ENCODE assay signal across 27 cellular contexts in the genomic region with DNA sequence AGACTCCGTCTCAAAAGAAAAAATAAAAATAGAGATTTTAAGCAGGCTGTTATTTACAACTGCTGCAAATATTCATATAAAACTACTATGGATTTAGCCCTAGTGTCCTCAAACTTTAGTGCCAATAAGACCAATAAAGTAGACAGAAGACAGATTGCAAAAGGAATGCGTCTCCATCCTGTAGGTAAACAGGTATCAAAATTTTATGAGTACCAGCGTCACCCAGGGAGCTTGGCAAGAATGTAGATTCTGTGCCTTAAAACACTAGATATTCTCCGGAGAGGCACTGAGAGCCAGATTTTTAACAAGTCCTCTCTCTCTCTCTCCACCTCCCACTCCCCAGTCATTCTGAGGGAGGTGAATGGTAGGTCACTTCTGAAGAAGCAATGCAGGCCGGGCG. TPM values are rescaled to one million over a fixed set of nuclear protein-coding genes. Genes with fewer than 3 reads are reported as not detected.
DNase-seq lines count a peak whose midpoint lies in the region; ATAC-seq, FAIRE-seq and TF ChIP-seq lines count a peak whose summit lies in the region.
"Had no signal": no experiment of that assay in that cellular context is flagged by ENCODE, and none has a peak within 500 bp of the region (broad histone marks: within the 10 kb centered on the region; RNA-seq: fewer than 3 reads in every experiment).

No MANE protein-coding gene starts in this region.

- POLR2A ChIA-PET in PC-3 (lab: Charles Lee; ENCODE audit: unreplicated experiment), result no interaction called here
- POLR2A ChIA-PET in activated CD4-positive, alpha-beta T cell treated with anti-CD3 and anti-CD28 coated beads for 36 hours (lab: Charles Lee), result no interaction called here

- peaks cover under 1% of the 10 kb centered on the region; the same call in 1 of the 2 replicates for H3K4me1 ChIP-seq in PC-3 (ENCODE audit: insufficient read depth, low read length)

- no peaks in the 10 kb centered on the region for H3K9me3 ChIP-seq in PC-3 (ENCODE audit: low read length)
- H3K9me3 ChIP-seq: BE2C, BLaER1 had no signal

- BruUV-seq in PC-3 (replicated peaks; lab: Mats Ljungman, UMichigan), result no TSS peak

- intact Hi-C loops in PC-3 (cut with micrococcal nuclease), result no loop called here
- intact Hi-C loops in activated CD4-positive, alpha-beta T cell treated with anti-CD3 and anti-CD28 coated beads for 36 hours (cut with DNase I, micrococcal nuclease), result no loop called here

- TF ChIP-seq CTCF in LNCaP clone FGC (IDR thresholded peaks at IDR 0.05; ENCODE audit: control insufficient read depth, extremely low read depth, insufficient read depth) (no peak), PC-3 (conservative IDR thresholded peaks at IDR 0.05; ENCODE audit: low read depth, low read length) (no peak), mesothelial cell of epicardium (IDR thresholded peaks at IDR 0.05; ENCODE audit: unreplicated experiment) (no peak)

- peak; percentile 57 for ATAC-seq in PC-3
- ATAC-seq in activated CD4-positive, alpha-beta T cell treated with anti-CD3 and anti-CD28 coated beads for 36 hours, result no peak
- ATAC-seq: GM12878 had no signal

- no peaks in the 10 kb centered on the region for H3K36me3 ChIP-seq in PC-3 (ENCODE audit: low read depth, low read length)
- H3K36me3 ChIP-seq: BE2C had no signal

- H3K27ac Mint-ChIP-seq in mesothelial cell of epicardium, result peak overlapping the region; percentile 9
- H3K27ac Mint-ChIP-seq in activated CD4-positive, alpha-beta T cell treated with anti-CD3 and anti-CD28 coated beads for 36 hours, result no peak overlapping the region

- peaks cover 6% of the 10 kb centered on the region; the same call in 1 of the 2 replicates for H4K20me1 ChIP-seq in PC-3 (ENCODE audit: low read length)

- H3K9me3 Mint-ChIP-seq in mesothelial cell of epicardium, result no peaks in the 10 kb centered on the region
- H3K9me3 Mint-ChIP-seq in activated CD4-positive, alpha-beta T cell treated with anti-CD3 and anti-CD28 coated beads for 36 hours (ENCODE audit: low read depth), result no peaks in the 10 kb centered on the region
- H3K9me3 Mint-ChIP-seq: CD14-positive monocyte; CD4-positive, alpha-beta memory T cell; CD4-positive, CD25-positive, alpha-beta regulatory T cell; CD8-positive, alpha-beta memory T cell had no signal

- DNase-seq in LNCaP clone FGC (ENCODE audit: low read depth) (peak; percentile 92), PC-3 (peak; percentile 53), mesothelial cell of epicardium (ENCODE audit: low spot score in 2 of 2, unreplicated experiment in 2 of 2) (no peak), dermis blood vessel endothelial cell (no peak), RCC 7860 (ENCODE audit: low spot score) (no peak)
- DNase-seq in activated CD4-positive, alpha-beta T cell treated with anti-CD3 and anti-CD28 coated beads for 36 hours, result no peak
- DNase-seq: 8988T; ACHN; BE2C; C1 segment of cervical spinal cord; CD4-positive, alpha-beta memory T cell; CD4-positive, CD25-positive, alpha-beta regulatory T cell; CD8-positive, alpha-beta memory T cell; COR-L47; DMS 273 treated with DMSO at 0.1 percent for 48 hours; DMS153; DMS53; DMS79; DND-41; EL; GDM1 had no signal

- no peak overlapping the region for H3K27ac ChIP-seq in PC-3 (ENCODE audit: low read length)
- H3K27ac ChIP-seq: BLaER1 had no signal

- CTCF ChIA-PET in PC-3 (lab: Charles Lee), result no interaction called here
- CTCF ChIA-PET in activated CD4-positive, alpha-beta T cell treated with anti-CD3 and anti-CD28 coated beads for 36 hours (lab: Charles Lee), result interaction anchor here (1.4 kb wide), 1 partner anchor 17 kb away, joined by 4 read pairs; no protein-coding TSS in a partner anchor

- H3K4me3 Mint-ChIP-seq in mesothelial cell of epicardium, result no peak overlapping the region
- no peak overlapping the region for H3K4me3 Mint-ChIP-seq in activated CD4-positive, alpha-beta T cell treated with anti-CD3 and anti-CD28 coated beads for 36 hours
- H3K4me3 Mint-ChIP-seq: CD14-positive monocyte; CD4-positive, alpha-beta memory T cell; CD4-positive, CD25-positive, alpha-beta regulatory T cell; CD8-positive, alpha-beta memory T cell had no signal

- H3K27me3 Mint-ChIP-seq in mesothelial cell of epicardium (ENCODE audit: low read depth), result no peaks in the 10 kb centered on the region
- no peaks in the 10 kb centered on the region for H3K27me3 Mint-ChIP-seq in activated CD4-positive, alpha-beta T cell treated with anti-CD3 and anti-CD28 coated beads for 36 hours
- H3K27me3 Mint-ChIP-seq: CD4-positive, alpha-beta memory T cell; CD4-positive, CD25-positive, alpha-beta regulatory T cell; CD8-positive, alpha-beta memory T cell had no signal

- H3K4me3 ChIP-seq in LNCaP clone FGC (ENCODE audit: low read depth, low read length), result no peak overlapping the region
- no peak overlapping the region for H3K4me3 ChIP-seq in PC-3 (ENCODE audit: low read length)
- H3K4me3 ChIP-seq: BLaER1, GM12878 had no signal

- H3K36me3 Mint-ChIP-seq in mesothelial cell of epicardium, result no peaks in the 10 kb centered on the region
- H3K36me3 Mint-ChIP-seq in activated CD4-positive, alpha-beta T cell treated with anti-CD3 and anti-CD28 coated beads for 36 hours (ENCODE audit: low read depth), result peaks cover 4% of the 10 kb centered on the region
- H3K36me3 Mint-ChIP-seq: CD14-positive monocyte; CD4-positive, alpha-beta memory T cell had no signal

- no peak overlapping the region for H3K4me2 ChIP-seq in PC-3 (ENCODE audit: low read length)
- H3K4me2 ChIP-seq: BLaER1 had no signal

- H2AFZ ChIP-seq in PC-3 (ENCODE audit: low read length), result no peak overlapping the region

- H3K27me3 ChIP-seq in PC-3 (ENCODE audit: low read length), result no peaks in the 10 kb centered on the region
- H3K27me3 ChIP-seq: BE2C, BLaER1 had no signal

- FAIRE-seq in RCC 7860 (lab: Jason Lieb, UNC), result no peak
- FAIRE-seq: A204.1, GM12878, GM12892, GM18507 had no signal

- no peaks in the 10 kb centered on the region for H3K9me2 ChIP-seq in PC-3 (replicated peaks; ENCODE audit: low read length)

- H3K79me2 ChIP-seq in PC-3 (ENCODE audit: low read length), result peaks cover 70% of the 10 kb centered on the region

- no peak overlapping the region for H3K9ac ChIP-seq in PC-3 (ENCODE audit: low read length)
- H3K9ac ChIP-seq: BLaER1 had no signal

- H3K4me1 Mint-ChIP-seq in mesothelial cell of epicardium, result peaks cover 8% of the 10 kb centered on the region
- peaks cover 9% of the 10 kb centered on the region for H3K4me1 Mint-ChIP-seq in activated CD4-positive, alpha-beta T cell treated with anti-CD3 and anti-CD28 coated beads for 36 hours

- H3F3A ChIP-seq in PC-3 (ENCODE audit: low read length, unreplicated experiment), result no peaks in the 10 kb centered on the region

RNA-seq across cellular contexts. Expression of a gene that starts 18.4 kb away (rescaled TPM):
- total RNA-seq in PC-3 (2014; rRNA removed) (33.0 and 40.3 TPM in 2 replicates), mesothelial cell of epicardium (33.1 to 37.3 TPM (median 34.9 TPM) in 3 replicates), dermis blood vessel endothelial cell (21.3 and 22.0 TPM in 2 replicates)
- 10 to 100 TPM; 17.2 to 18.4 TPM for total RNA-seq in activated CD4-positive, alpha-beta T cell treated with anti-CD3 and anti-CD28 coated beads for 36 hours

Comparison
In these comparisons a context has a peak if more than half of its experiments do, and no peak if none do; other contexts are left out.
1. DNase-seq: peak in LNCaP clone FGC (single experiment) and PC-3 (single experiment); none in mesothelial cell of epicardium (0 of 2), dermis blood vessel endothelial cell (single experiment), RCC 7860 (single experiment) and activated CD4-positive, alpha-beta T cell treated with anti-CD3 and anti-CD28 coated beads for 36 hours (single experiment).